In genomic region chr9:128428644-128429504, GRCh38 we compare ENCODE assay signal across 1 cellular context.
TF ChIP-seq lines count a peak whose summit lies in the region.

No MANE protein-coding gene starts in this region.

TF ChIP-seq in H1, 55 proteins besides CTCF, POLR2A, EP300 and RAD21:
- no peak for TF ChIP-seq POU5F1 (IDR thresholded peaks at IDR 0.05; ENCODE audit: low read depth, low read length)
- TF ChIP-seq SIN3A (conservative IDR thresholded peaks at IDR 0.05 in 1 of 2, IDR thresholded peaks at IDR 0.05 in 1 of 2; ENCODE audit: low read depth in 1 of 2, low read length in 2 of 2), result no peak
- TF ChIP-seq TAF7 (optimal IDR thresholded peaks at IDR 0.05; ENCODE audit: borderline replicate concordance, low read depth, low read length), result no peak
- TF ChIP-seq ZNF274 (IDR thresholded peaks at IDR 0.05; ENCODE audit: borderline replicate concordance, extremely low read depth, low read length), result no peak
- no peak for TF ChIP-seq GABPA (IDR thresholded peaks at IDR 0.05; ENCODE audit: borderline replicate concordance, insufficient read depth, low read length)
- TF ChIP-seq, protein P1, sequence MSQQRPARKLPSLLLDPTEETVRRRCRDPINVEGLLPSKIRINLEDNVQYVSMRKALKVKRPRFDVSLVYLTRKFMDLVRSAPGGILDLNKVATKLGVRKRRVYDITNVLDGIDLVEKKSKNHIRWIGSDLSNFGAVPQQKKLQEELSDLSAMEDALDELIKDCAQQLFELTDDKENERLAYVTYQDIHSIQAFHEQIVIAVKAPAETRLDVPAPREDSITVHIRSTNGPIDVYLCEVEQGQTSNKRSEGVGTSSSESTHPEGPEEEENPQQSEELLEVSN (IDR thresholded peaks at IDR 0.05), result no peak
- no peak for TF ChIP-seq CBX5 (IDR thresholded peaks at IDR 0.05; ENCODE audit: low read depth, low read length)
- no peak for TF ChIP-seq FOSL1 (IDR thresholded peaks at IDR 0.05; ENCODE audit: insufficient read depth, low read depth, low read length)
- no peak for TF ChIP-seq RBBP5 (IDR thresholded peaks at IDR 0.05; ENCODE audit: borderline replicate concordance, low read depth, low read length)
- no peak for TF ChIP-seq SP1 (IDR thresholded peaks at IDR 0.05; ENCODE audit: low read depth, low read length)
- TF ChIP-seq CHD1 (IDR thresholded peaks at IDR 0.05; ENCODE audit: low read depth, low read length), result no peak
- TF ChIP-seq PHF8 (conservative IDR thresholded peaks at IDR 0.05; ENCODE audit: low read depth, low read length), result no peak
- TF ChIP-seq SIRT6 (IDR thresholded peaks at IDR 0.05; ENCODE audit: low read length), result no peak
- no peak for TF ChIP-seq TBP (IDR thresholded peaks at IDR 0.05; ENCODE audit: low read depth, low read length)
- TF ChIP-seq BRCA1 (IDR thresholded peaks at IDR 0.05; ENCODE audit: low read depth, low read length), result no peak
TF ChIP-seq in H1: peak in this region for 0.
